ENCODE assay signal across 8 cellular contexts in the genomic region with DNA sequence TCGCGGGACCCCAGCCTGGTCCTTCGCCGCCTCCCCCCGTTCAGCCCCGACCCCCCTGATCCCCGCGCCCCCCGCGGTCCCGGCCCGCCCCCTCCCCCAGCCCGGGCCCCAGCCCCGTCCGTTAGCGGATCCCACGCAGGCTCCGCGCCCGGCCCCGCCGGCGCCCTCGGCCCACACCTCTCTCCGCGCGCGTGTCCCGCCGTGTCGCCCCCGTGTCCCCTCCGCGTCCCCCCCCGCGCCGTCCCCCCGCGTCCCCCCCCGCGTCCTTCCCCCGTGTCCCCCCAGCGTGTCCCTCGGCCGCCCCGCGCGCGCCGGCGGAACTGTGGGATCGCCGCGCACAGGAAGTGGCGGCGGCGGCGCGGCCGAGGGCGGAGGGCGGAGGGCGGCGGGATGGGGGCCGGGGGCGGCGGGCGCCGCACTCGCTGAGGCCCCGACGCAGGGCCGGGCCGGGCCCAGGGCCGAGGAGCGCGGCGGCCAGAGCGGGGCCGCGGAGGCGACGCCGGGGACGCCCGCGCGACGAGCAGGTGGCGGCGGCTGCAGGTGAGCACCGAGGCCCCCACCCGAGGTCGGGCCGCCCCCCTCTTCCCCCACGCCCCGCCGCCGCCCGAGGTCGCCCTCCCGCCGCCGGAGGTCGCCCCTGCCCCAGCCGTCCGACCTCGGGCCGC. TPM values are rescaled to one million over a fixed set of nuclear protein-coding genes. Genes with fewer than 3 reads are reported as not detected.
DNase-seq lines count a peak whose midpoint lies in the region; ATAC-seq and TF ChIP-seq lines count a peak whose summit lies in the region.

A gene with protein sequence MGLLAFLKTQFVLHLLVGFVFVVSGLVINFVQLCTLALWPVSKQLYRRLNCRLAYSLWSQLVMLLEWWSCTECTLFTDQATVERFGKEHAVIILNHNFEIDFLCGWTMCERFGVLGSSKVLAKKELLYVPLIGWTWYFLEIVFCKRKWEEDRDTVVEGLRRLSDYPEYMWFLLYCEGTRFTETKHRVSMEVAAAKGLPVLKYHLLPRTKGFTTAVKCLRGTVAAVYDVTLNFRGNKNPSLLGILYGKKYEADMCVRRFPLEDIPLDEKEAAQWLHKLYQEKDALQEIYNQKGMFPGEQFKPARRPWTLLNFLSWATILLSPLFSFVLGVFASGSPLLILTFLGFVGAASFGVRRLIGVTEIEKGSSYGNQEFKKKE (plus strand): TSS at position 418 of the 665 bp plus-strand sequence. CDS start 94,459 bp downstream, outside the sequence.

- peak within 1 kb of the TSS; percentile 79 for H3K27ac ChIP-seq in RWPE2 (ENCODE audit: poor library complexity, severe bottlenecking)
- peak within 1 kb of the TSS; percentile 85 for H3K27ac ChIP-seq in skeletal muscle tissue (ENCODE audit: low read depth, low read length)

- DNase-seq in A172 (ENCODE audit: low spot score) (no peak), RWPE2 (ENCODE audit: low spot score) (no peak), astrocyte of the hippocampus (ENCODE audit: low read depth, low spot score) (peak; percentile 32), GDM1 (lab: John Stamatoyannopoulos, UW) (no peak), NCI-H526 treated with DMSO at 0.1 percent for 48 hours (lab: John Stamatoyannopoulos, UW) (no peak)

- H3K36me3 ChIP-seq in RWPE2 (ENCODE audit: low read depth): peaks cover 27% of the 10 kb centered on the region
- no peaks in the 10 kb centered on the region for H3K36me3 ChIP-seq in iPS-15b (ENCODE audit: control insufficient read depth, insufficient read depth, low read length)
- H3K36me3 ChIP-seq in skeletal muscle tissue (ENCODE audit: control insufficient read depth in 3 of 3, insufficient read depth in 3 of 3, low read length in 3 of 3): peaks cover 0 to 7% (median 0%) of the 10 kb centered on the region in 3 donors

- H3K9me3 ChIP-seq in RWPE2 (ENCODE audit: severe bottlenecking): no peaks in the 10 kb centered on the region
- H3K9me3 ChIP-seq in iPS-15b (ENCODE audit: control insufficient read depth, insufficient read depth, low read length): no peaks in the 10 kb centered on the region
- no peaks in the 10 kb centered on the region for H3K9me3 ChIP-seq in skeletal muscle tissue (ENCODE audit: control insufficient read depth in 3 of 3, low read length in 3 of 3)

- TF ChIP-seq CTCF in RWPE2 (IDR thresholded peaks at IDR 0.05; ENCODE audit: poor library complexity, severe bottlenecking): no peak

- H3K4me1 ChIP-seq in RWPE2 (ENCODE audit: insufficient read depth, poor library complexity, severe bottlenecking) (peaks cover 24% of the 10 kb centered on the region), iPS-15b (ENCODE audit: control insufficient read depth, insufficient read depth, low read length) (peaks cover 4% of the 10 kb centered on the region), skeletal muscle tissue (ENCODE audit: control insufficient read depth in 3 of 3, insufficient read depth in 3 of 3, low read length in 3 of 3) (peaks cover 27 to 49% (median 41%) of the 10 kb centered on the region in 3 donors)

- no peaks in the 10 kb centered on the region for H3K27me3 ChIP-seq in RWPE2 (ENCODE audit: insufficient read depth, poor library complexity, severe bottlenecking)
- peaks cover 5% of the 10 kb centered on the region for H3K27me3 ChIP-seq in iPS-15b (ENCODE audit: control insufficient read depth, insufficient read depth, low read length)
- H3K27me3 ChIP-seq in skeletal muscle tissue (ENCODE audit: control insufficient read depth in 3 of 3, insufficient read depth in 3 of 3, low read length in 3 of 3): no peaks in the 10 kb centered on the region

- no peak within 1 kb of the TSS for H3K9ac ChIP-seq in iPS-15b (ENCODE audit: low read depth, low read length)
- H3K9ac ChIP-seq in skeletal muscle tissue (ENCODE audit: low read depth in 1 of 3, low read length in 3 of 3): peak within 1 kb of the TSS; percentile 68 to 89 (median 72)

- H3K4me3 ChIP-seq in RWPE2 (ENCODE audit: severe bottlenecking) (peak within 1 kb of the TSS; percentile 96), iPS-15b (ENCODE audit: low read depth, low read length) (peak within 1 kb of the TSS; percentile 50), skeletal muscle tissue (ENCODE audit: low read length in 3 of 3) (peak within 1 kb of the TSS; percentile 68 to 75 (median 69))

- peak; percentile 34 for ATAC-seq in GM19023 (IDR thresholded peaks at IDR 0.05; ENCODE audit: unreplicated experiment)
- no peak for ATAC-seq in RWPE2 (ENCODE audit: low read depth)

RNA-seq across cellular contexts. Expression of the gene that starts here (rescaled TPM):
- 73.4 and 73.5 TPM in 2 replicates for total RNA-seq in A172 (2014; rRNA removed; shearing (Covaris generic))
- total RNA-seq in skeletal muscle tissue: 16.7 TPM
